In the genomic region with DNA sequence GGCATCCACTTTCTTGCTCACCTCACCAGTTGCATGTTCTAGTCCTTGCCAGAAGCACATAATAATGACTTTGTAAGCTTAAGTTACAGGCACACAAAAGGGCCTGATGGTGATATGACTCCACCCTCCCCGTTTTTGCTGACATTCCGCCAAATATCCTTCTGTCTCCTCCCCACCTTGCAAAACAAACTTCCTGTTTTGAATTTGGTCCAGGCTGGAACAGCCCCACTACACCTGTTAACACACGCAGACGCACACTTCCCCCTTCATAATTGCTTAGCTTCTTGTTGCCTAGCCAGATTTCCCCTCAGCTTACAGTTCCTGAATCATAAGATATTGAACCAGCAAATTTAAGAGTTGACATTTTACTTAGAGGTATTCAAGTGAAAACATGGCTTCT, we compare ENCODE assay signal across 8 cellular contexts. TPM values are rescaled to one million over a fixed set of nuclear protein-coding genes. Genes with fewer than 3 reads are reported as not detected.
A peak's percentile ranks its signal among the peaks of the same experiment; 100 is the strongest.
DNase-seq lines count a peak whose midpoint lies in the region; ATAC-seq and TF ChIP-seq lines count a peak whose summit lies in the region.

A gene with protein sequence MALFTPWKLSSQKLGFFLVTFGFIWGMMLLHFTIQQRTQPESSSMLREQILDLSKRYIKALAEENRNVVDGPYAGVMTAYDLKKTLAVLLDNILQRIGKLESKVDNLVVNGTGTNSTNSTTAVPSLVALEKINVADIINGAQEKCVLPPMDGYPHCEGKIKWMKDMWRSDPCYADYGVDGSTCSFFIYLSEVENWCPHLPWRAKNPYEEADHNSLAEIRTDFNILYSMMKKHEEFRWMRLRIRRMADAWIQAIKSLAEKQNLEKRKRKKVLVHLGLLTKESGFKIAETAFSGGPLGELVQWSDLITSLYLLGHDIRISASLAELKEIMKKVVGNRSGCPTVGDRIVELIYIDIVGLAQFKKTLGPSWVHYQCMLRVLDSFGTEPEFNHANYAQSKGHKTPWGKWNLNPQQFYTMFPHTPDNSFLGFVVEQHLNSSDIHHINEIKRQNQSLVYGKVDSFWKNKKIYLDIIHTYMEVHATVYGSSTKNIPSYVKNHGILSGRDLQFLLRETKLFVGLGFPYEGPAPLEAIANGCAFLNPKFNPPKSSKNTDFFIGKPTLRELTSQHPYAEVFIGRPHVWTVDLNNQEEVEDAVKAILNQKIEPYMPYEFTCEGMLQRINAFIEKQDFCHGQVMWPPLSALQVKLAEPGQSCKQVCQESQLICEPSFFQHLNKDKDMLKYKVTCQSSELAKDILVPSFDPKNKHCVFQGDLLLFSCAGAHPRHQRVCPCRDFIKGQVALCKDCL (plus strand): TSS at position 269 of the 400 bp plus-strand sequence. CDS start 332 bp downstream, outside the sequence.

- H3K4me3 ChIP-seq in Caco-2 (ENCODE audit: low read depth, low read length): no peak within 1 kb of the TSS

- H3K4me1 ChIP-seq in Caco-2: no peaks in the 10 kb centered on the region

- no peak within 1 kb of the TSS for H3K4me3 Mint-ChIP-seq in Caco-2 (ENCODE audit: unreplicated experiment)
- no peak within 1 kb of the TSS for H3K4me3 Mint-ChIP-seq in nephron
- H3K4me3 Mint-ChIP-seq in effector memory CD8-positive, alpha-beta T cell: no peak within 1 kb of the TSS

- no peaks in the 10 kb centered on the region for H3K9me3 ChIP-seq in Caco-2

- DNase-seq in Caco-2 (no peak), NCI-H1694 treated with DMSO at 0.1 percent for 48 hours (lab: John Stamatoyannopoulos, UW) (peak; percentile 66), cerebellar cortex (ENCODE audit: low spot score) (peak; percentile 63)
- DNase-seq in effector memory CD8-positive, alpha-beta T cell: no peak
- DNase-seq in effector CD4-positive, alpha-beta T cell: no peak

- H3K27ac Mint-ChIP-seq in Caco-2 (ENCODE audit: unreplicated experiment) (no peak within 1 kb of the TSS), nephron (peak within 1 kb of the TSS; percentile 61 to 64 (median 62))
- H3K27ac Mint-ChIP-seq in effector memory CD8-positive, alpha-beta T cell: no peak within 1 kb of the TSS

- H3K36me3 ChIP-seq in Caco-2 (ENCODE audit: control insufficient read depth, insufficient read depth, low read length): no peaks in the 10 kb centered on the region

- H3K27me3 Mint-ChIP-seq in Caco-2 (ENCODE audit: insufficient read depth, unreplicated experiment): no peaks in the 10 kb centered on the region
- peaks cover 3% of the 10 kb centered on the region for H3K27me3 Mint-ChIP-seq in nephron (ENCODE audit: low read depth)
- no peaks in the 10 kb centered on the region for H3K27me3 Mint-ChIP-seq in effector memory CD8-positive, alpha-beta T cell

- BruUV-seq in Caco-2 (replicated peaks; lab: Mats Ljungman, UMichigan): no TSS peak

- H3K4me1 Mint-ChIP-seq in Caco-2 (ENCODE audit: low read depth, unreplicated experiment) (no peaks in the 10 kb centered on the region), nephron (peaks cover 15% of the 10 kb centered on the region)
- H3K4me1 Mint-ChIP-seq in effector memory CD8-positive, alpha-beta T cell (ENCODE audit: low read depth in 2 of 2): peaks cover 52 to 59% of the 10 kb centered on the region in 2 donors

- H3K36me3 Mint-ChIP-seq in Caco-2 (ENCODE audit: insufficient read depth, unreplicated experiment): peaks cover 16% of the 10 kb centered on the region
- H3K36me3 Mint-ChIP-seq in nephron (ENCODE audit: low read depth): peaks cover 9% of the 10 kb centered on the region
- peaks cover 10% of the 10 kb centered on the region for H3K36me3 Mint-ChIP-seq in effector memory CD8-positive, alpha-beta T cell (ENCODE audit: insufficient read depth)

- CTCF ChIA-PET in Caco-2 (lab: Charles Lee): no interaction called here

- TF ChIP-seq CTCF in Caco-2 (IDR thresholded peaks at IDR 0.05; ENCODE audit: insufficient read depth in 1 of 2, low read depth in 1 of 2, low read length in 1 of 2, severe bottlenecking in 1 of 2, unreplicated experiment in 1 of 2): no peak
- TF ChIP-seq CTCF in nephron (IDR thresholded peaks at IDR 0.05; ENCODE audit: unreplicated experiment in 3 of 3): no peak

- POLR2A ChIA-PET in Caco-2 (lab: Charles Lee): no interaction called here

- intact Hi-C loops in Caco-2 (cut with micrococcal nuclease; ENCODE audit: unreplicated experiment): no loop called here

- ATAC-seq in GM21526 (IDR thresholded peaks at IDR 0.05; ENCODE audit: low FRiP score, unreplicated experiment): peak; percentile 5
- no peak for ATAC-seq in effector memory CD8-positive, alpha-beta T cell (replicated peaks)
- ATAC-seq in GM21723 (IDR thresholded peaks at IDR 0.05; ENCODE audit: unreplicated experiment): no peak

- H3K9me3 Mint-ChIP-seq in Caco-2 (ENCODE audit: unreplicated experiment) (no peaks in the 10 kb centered on the region), nephron (no peaks in the 10 kb centered on the region)
- H3K9me3 Mint-ChIP-seq in effector memory CD8-positive, alpha-beta T cell: no peaks in the 10 kb centered on the region

- H3K27me3 ChIP-seq in Caco-2 (replicated peaks; ENCODE audit: control insufficient read depth, insufficient read depth, low read length): no peaks in the 10 kb centered on the region

RNA-seq across cellular contexts. Expression of the gene that starts here (rescaled TPM):
- 21.7 and 22.1 TPM in 2 replicates for total RNA-seq in Caco-2 (2022)

Comparison
In these comparisons a context has a peak if more than half of its experiments do, and no peak if none do; other contexts are left out.
1. DNase-seq: peak in NCI-H1694 treated with DMSO at 0.1 percent for 48 hours (single experiment) and cerebellar cortex (single experiment); none in Caco-2 (0 of 2), effector memory CD8-positive, alpha-beta T cell (0 of 3) and effector CD4-positive, alpha-beta T cell (single experiment).
2. H3K27ac Mint-ChIP-seq: peak in nephron (3 of 3); none in Caco-2 (single experiment) and effector memory CD8-positive, alpha-beta T cell (0 of 2).